Comparison of ENCODE assay signal across 1 cellular context in genomic region chr18:653512-653911, GRCh38.
TF ChIP-seq lines count a peak whose summit lies in the region.

No MANE protein-coding gene starts in this region.

TF ChIP-seq in GM23338, 12 proteins besides CTCF, POLR2A, EP300 and RAD21 (continued from another document):
- TF ChIP-seq ZNF462 (CRISPR knock-in tag; IDR thresholded peaks at IDR 0.05) = no peak
- TF ChIP-seq POLR2AphosphoS5 (IDR thresholded peaks at IDR 0.05; ENCODE audit: low read depth) = no peak
- TF ChIP-seq, protein P1, sequence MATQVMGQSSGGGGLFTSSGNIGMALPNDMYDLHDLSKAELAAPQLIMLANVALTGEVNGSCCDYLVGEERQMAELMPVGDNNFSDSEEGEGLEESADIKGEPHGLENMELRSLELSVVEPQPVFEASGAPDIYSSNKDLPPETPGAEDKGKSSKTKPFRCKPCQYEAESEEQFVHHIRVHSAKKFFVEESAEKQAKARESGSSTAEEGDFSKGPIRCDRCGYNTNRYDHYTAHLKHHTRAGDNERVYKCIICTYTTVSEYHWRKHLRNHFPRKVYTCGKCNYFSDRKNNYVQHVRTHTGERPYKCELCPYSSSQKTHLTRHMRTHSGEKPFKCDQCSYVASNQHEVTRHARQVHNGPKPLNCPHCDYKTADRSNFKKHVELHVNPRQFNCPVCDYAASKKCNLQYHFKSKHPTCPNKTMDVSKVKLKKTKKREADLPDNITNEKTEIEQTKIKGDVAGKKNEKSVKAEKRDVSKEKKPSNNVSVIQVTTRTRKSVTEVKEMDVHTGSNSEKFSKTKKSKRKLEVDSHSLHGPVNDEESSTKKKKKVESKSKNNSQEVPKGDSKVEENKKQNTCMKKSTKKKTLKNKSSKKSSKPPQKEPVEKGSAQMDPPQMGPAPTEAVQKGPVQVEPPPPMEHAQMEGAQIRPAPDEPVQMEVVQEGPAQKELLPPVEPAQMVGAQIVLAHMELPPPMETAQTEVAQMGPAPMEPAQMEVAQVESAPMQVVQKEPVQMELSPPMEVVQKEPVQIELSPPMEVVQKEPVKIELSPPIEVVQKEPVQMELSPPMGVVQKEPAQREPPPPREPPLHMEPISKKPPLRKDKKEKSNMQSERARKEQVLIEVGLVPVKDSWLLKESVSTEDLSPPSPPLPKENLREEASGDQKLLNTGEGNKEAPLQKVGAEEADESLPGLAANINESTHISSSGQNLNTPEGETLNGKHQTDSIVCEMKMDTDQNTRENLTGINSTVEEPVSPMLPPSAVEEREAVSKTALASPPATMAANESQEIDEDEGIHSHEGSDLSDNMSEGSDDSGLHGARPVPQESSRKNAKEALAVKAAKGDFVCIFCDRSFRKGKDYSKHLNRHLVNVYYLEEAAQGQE (IDR thresholded peaks at IDR 0.05; ENCODE audit: unreplicated experiment) = no peak
- no peak for TF ChIP-seq ETS1 (IDR thresholded peaks at IDR 0.05)
- TF ChIP-seq CREB1 (CRISPR knock-in tag; IDR thresholded peaks at IDR 0.05; ENCODE audit: low read depth) = no peak
- TF ChIP-seq EZH2 (IDR thresholded peaks at IDR 0.05; ENCODE audit: low read depth, unreplicated experiment) = no peak
- TF ChIP-seq JUNB (IDR thresholded peaks at IDR 0.05; ENCODE audit: unreplicated experiment) = no peak
